Comparison of ENCODE assay signal across 1 cellular context in the genomic region with DNA sequence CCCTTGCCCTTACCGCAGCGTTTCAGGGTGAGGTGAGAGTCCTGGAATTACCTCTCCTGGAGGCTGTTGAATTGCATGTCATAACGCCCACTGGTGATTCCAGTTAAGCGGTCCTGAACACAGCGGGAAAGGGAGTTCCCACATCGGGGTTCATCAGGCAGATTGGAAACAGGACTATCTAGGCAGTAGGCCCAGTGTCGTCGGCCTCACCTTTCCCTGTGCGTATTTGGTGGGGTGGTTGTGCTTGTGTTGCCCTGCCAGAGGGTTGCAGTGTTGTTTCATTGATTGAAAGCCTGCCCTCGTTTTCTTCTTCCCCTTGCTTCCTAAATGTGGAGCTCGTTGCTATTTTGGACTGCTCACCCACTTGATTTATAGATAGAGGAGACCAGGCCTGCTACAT.
TF ChIP-seq lines count a peak whose summit lies in the region.

No MANE protein-coding gene starts in this region.

TF ChIP-seq in H1, 55 proteins besides CTCF, POLR2A, EP300 and RAD21:
- TF ChIP-seq SP4 (IDR thresholded peaks at IDR 0.05; ENCODE audit: low read length) (no peak), CEBPB (IDR thresholded peaks at IDR 0.05; ENCODE audit: low read depth, low read length) (no peak), JUND (IDR thresholded peaks at IDR 0.05; ENCODE audit: low read length) (no peak), FOSL1 (IDR thresholded peaks at IDR 0.05; ENCODE audit: insufficient read depth, low read depth, low read length) (no peak), GABPA (IDR thresholded peaks at IDR 0.05; ENCODE audit: borderline replicate concordance, insufficient read depth, low read length) (no peak), YY1 (IDR thresholded peaks at IDR 0.05; ENCODE audit: low read depth, low read length) (no peak), RFX5 (IDR thresholded peaks at IDR 0.05; ENCODE audit: borderline replicate concordance, low read depth, low read length) (no peak), ASH2L (IDR thresholded peaks at IDR 0.05; ENCODE audit: low read length) (no peak), ZNF274 (IDR thresholded peaks at IDR 0.05; ENCODE audit: borderline replicate concordance, extremely low read depth, low read length) (no peak), RNF2 (IDR thresholded peaks at IDR 0.05; ENCODE audit: borderline replicate concordance, low read depth, low read length, missing control alignments, poor library complexity, severe bottlenecking) (no peak), SP2 (IDR thresholded peaks at IDR 0.05; ENCODE audit: low read length) (no peak), POU5F1 (IDR thresholded peaks at IDR 0.05; ENCODE audit: low read depth, low read length) (no peak), HDAC6 (IDR thresholded peaks at IDR 0.05; ENCODE audit: low read depth, low read length) (no peak), HDAC2 (IDR thresholded peaks at IDR 0.05; ENCODE audit: borderline replicate concordance in 1 of 2, low read depth in 2 of 2, low read length in 2 of 2) (no peak), MAFK (IDR thresholded peaks at IDR 0.05; ENCODE audit: low read depth, low read length) (no peak)
- TF ChIP-seq, protein P1, sequence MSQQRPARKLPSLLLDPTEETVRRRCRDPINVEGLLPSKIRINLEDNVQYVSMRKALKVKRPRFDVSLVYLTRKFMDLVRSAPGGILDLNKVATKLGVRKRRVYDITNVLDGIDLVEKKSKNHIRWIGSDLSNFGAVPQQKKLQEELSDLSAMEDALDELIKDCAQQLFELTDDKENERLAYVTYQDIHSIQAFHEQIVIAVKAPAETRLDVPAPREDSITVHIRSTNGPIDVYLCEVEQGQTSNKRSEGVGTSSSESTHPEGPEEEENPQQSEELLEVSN (IDR thresholded peaks at IDR 0.05), result no peak
- TF ChIP-seq, protein P2, sequence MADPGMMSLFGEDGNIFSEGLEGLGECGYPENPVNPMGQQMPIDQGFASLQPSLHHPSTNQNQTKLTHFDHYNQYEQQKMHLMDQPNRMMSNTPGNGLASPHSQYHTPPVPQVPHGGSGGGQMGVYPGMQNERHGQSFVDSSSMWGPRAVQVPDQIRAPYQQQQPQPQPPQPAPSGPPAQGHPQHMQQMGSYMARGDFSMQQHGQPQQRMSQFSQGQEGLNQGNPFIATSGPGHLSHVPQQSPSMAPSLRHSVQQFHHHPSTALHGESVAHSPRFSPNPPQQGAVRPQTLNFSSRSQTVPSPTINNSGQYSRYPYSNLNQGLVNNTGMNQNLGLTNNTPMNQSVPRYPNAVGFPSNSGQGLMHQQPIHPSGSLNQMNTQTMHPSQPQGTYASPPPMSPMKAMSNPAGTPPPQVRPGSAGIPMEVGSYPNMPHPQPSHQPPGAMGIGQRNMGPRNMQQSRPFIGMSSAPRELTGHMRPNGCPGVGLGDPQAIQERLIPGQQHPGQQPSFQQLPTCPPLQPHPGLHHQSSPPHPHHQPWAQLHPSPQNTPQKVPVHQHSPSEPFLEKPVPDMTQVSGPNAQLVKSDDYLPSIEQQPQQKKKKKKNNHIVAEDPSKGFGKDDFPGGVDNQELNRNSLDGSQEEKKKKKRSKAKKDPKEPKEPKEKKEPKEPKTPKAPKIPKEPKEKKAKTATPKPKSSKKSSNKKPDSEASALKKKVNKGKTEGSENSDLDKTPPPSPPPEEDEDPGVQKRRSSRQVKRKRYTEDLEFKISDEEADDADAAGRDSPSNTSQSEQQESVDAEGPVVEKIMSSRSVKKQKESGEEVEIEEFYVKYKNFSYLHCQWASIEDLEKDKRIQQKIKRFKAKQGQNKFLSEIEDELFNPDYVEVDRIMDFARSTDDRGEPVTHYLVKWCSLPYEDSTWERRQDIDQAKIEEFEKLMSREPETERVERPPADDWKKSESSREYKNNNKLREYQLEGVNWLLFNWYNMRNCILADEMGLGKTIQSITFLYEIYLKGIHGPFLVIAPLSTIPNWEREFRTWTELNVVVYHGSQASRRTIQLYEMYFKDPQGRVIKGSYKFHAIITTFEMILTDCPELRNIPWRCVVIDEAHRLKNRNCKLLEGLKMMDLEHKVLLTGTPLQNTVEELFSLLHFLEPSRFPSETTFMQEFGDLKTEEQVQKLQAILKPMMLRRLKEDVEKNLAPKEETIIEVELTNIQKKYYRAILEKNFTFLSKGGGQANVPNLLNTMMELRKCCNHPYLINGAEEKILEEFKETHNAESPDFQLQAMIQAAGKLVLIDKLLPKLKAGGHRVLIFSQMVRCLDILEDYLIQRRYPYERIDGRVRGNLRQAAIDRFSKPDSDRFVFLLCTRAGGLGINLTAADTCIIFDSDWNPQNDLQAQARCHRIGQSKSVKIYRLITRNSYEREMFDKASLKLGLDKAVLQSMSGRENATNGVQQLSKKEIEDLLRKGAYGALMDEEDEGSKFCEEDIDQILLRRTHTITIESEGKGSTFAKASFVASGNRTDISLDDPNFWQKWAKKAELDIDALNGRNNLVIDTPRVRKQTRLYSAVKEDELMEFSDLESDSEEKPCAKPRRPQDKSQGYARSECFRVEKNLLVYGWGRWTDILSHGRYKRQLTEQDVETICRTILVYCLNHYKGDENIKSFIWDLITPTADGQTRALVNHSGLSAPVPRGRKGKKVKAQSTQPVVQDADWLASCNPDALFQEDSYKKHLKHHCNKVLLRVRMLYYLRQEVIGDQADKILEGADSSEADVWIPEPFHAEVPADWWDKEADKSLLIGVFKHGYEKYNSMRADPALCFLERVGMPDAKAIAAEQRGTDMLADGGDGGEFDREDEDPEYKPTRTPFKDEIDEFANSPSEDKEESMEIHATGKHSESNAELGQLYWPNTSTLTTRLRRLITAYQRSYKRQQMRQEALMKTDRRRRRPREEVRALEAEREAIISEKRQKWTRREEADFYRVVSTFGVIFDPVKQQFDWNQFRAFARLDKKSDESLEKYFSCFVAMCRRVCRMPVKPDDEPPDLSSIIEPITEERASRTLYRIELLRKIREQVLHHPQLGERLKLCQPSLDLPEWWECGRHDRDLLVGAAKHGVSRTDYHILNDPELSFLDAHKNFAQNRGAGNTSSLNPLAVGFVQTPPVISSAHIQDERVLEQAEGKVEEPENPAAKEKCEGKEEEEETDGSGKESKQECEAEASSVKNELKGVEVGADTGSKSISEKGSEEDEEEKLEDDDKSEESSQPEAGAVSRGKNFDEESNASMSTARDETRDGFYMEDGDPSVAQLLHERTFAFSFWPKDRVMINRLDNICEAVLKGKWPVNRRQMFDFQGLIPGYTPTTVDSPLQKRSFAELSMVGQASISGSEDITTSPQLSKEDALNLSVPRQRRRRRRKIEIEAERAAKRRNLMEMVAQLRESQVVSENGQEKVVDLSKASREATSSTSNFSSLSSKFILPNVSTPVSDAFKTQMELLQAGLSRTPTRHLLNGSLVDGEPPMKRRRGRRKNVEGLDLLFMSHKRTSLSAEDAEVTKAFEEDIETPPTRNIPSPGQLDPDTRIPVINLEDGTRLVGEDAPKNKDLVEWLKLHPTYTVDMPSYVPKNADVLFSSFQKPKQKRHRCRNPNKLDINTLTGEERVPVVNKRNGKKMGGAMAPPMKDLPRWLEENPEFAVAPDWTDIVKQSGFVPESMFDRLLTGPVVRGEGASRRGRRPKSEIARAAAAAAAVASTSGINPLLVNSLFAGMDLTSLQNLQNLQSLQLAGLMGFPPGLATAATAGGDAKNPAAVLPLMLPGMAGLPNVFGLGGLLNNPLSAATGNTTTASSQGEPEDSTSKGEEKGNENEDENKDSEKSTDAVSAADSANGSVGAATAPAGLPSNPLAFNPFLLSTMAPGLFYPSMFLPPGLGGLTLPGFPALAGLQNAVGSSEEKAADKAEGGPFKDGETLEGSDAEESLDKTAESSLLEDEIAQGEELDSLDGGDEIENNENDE (IDR thresholded peaks at IDR 0.05; ENCODE audit: insufficient replicate concordance, low read length), result no peak
TF ChIP-seq in H1: peak in this region for 0.
